In genomic region chr3:177731644-177732268, GRCh38 we compare ENCODE assay signal across 22 cellular contexts.
DNase-seq lines count a peak whose midpoint lies in the region; TF ChIP-seq lines count a peak whose summit lies in the region.
"Had no signal": no experiment of that assay in that cellular context is flagged by ENCODE, and none has a peak within 500 bp of the region (broad histone marks: within the 10 kb centered on the region; RNA-seq: fewer than 3 reads in every experiment).

No MANE protein-coding gene starts in this region.

- H3K27me3 ChIP-seq in MG63: no peaks in the 10 kb centered on the region
- H3K27me3 ChIP-seq: sigmoid colon, upper lobe of left lung had no signal

- TF ChIP-seq CTCF in cardiac fibroblast (IDR thresholded peaks at IDR 0.05; ENCODE audit: low read depth, low read length) (no peak), nephron (IDR thresholded peaks at IDR 0.05; ENCODE audit: unreplicated experiment in 3 of 3) (no peak)

- peaks cover 49% of the 10 kb centered on the region for H3K4me1 Mint-ChIP-seq in nephron
- H3K4me1 Mint-ChIP-seq: activated naive CD8-positive, alpha-beta T cell treated with anti-CD3 and anti-CD28 coated beads, Interleukin-2, amount 10 ng/mL, durations not matched to agents 7 days and 5 days had no signal

- no peak overlapping the region for H3K4me3 Mint-ChIP-seq in nephron
- H3K4me3 Mint-ChIP-seq: activated naive CD8-positive, alpha-beta T cell treated with anti-CD3 and anti-CD28 coated beads, Interleukin-2, amount 10 ng/mL, durations not matched to agents 7 days and 5 days; dendritic cell treated with granulocyte-macrophage colony-stimulating factor and Interleukin-4, amounts not matched to agents 40 ng/mL and 50 ng/mL, for 4 days; natural killer cell treated with Interleukin-12 subunit alpha and Interleukin-12 subunit beta and Interleukin-15 and Interleukin-18, amount 100 ng/mL, for 72 hours; stimulated activated memory B cell treated with anti-CD40 and anti-IgM and Interleukin-4, amounts not matched to agents 10 μg/mL and 1 μg/mL and 100 μg/mL, for 72 hours had no signal

- no peaks in the 10 kb centered on the region for H3K27me3 Mint-ChIP-seq in nephron (ENCODE audit: low read depth)
- H3K27me3 Mint-ChIP-seq: activated naive CD8-positive, alpha-beta T cell treated with anti-CD3 and anti-CD28 coated beads, Interleukin-2, amount 10 ng/mL, durations not matched to agents 7 days and 5 days; dendritic cell treated with granulocyte-macrophage colony-stimulating factor and Interleukin-4, amounts not matched to agents 40 ng/mL and 50 ng/mL, for 4 days; natural killer cell treated with Interleukin-12 subunit alpha and Interleukin-12 subunit beta and Interleukin-15 and Interleukin-18, amount 100 ng/mL, for 72 hours; stimulated activated memory B cell treated with anti-CD40 and anti-IgM and Interleukin-4, amounts not matched to agents 10 μg/mL and 1 μg/mL and 100 μg/mL, for 72 hours had no signal

- no peaks in the 10 kb centered on the region for H3K36me3 ChIP-seq in MG63
- H3K36me3 ChIP-seq: sigmoid colon, upper lobe of left lung had no signal

- peaks cover 3% of the 10 kb centered on the region for H3K9me3 Mint-ChIP-seq in nephron
- H3K9me3 Mint-ChIP-seq: dendritic cell treated with granulocyte-macrophage colony-stimulating factor and Interleukin-4, amounts not matched to agents 40 ng/mL and 50 ng/mL, for 4 days; natural killer cell treated with Interleukin-12 subunit alpha and Interleukin-12 subunit beta and Interleukin-15 and Interleukin-18, amount 100 ng/mL, for 72 hours; stimulated activated memory B cell treated with anti-CD40 and anti-IgM and Interleukin-4, amounts not matched to agents 10 μg/mL and 1 μg/mL and 100 μg/mL, for 72 hours had no signal

- H3K9me3 ChIP-seq in MG63: no peaks in the 10 kb centered on the region
- H3K9me3 ChIP-seq: sigmoid colon, upper lobe of left lung had no signal

- H3K4me3 ChIP-seq in MG63: no peak overlapping the region
- H3K4me3 ChIP-seq in cardiac fibroblast (replicated peaks in 1 of 2; ENCODE audit: low read depth in 2 of 2, low read length in 2 of 2): no peak overlapping the region
- H3K4me3 ChIP-seq: lung, sigmoid colon, upper lobe of left lung had no signal

- peak overlapping the region; percentile 1 to 58 (median 41) for H3K27ac Mint-ChIP-seq in nephron
- H3K27ac Mint-ChIP-seq: activated naive CD8-positive, alpha-beta T cell treated with anti-CD3 and anti-CD28 coated beads, Interleukin-2, amount 10 ng/mL, durations not matched to agents 7 days and 5 days; dendritic cell treated with granulocyte-macrophage colony-stimulating factor and Interleukin-4, amounts not matched to agents 40 ng/mL and 50 ng/mL, for 4 days; natural killer cell treated with Interleukin-12 subunit alpha and Interleukin-12 subunit beta and Interleukin-15 and Interleukin-18, amount 100 ng/mL, for 72 hours; stimulated activated memory B cell treated with anti-CD40 and anti-IgM and Interleukin-4, amounts not matched to agents 10 μg/mL and 1 μg/mL and 100 μg/mL, for 72 hours had no signal

- no peaks in the 10 kb centered on the region for H3K36me3 Mint-ChIP-seq in nephron (ENCODE audit: low read depth)
- H3K36me3 Mint-ChIP-seq: natural killer cell treated with Interleukin-12 subunit alpha and Interleukin-12 subunit beta and Interleukin-15 and Interleukin-18, amount 100 ng/mL, for 72 hours; stimulated activated memory B cell treated with anti-CD40 and anti-IgM and Interleukin-4, amounts not matched to agents 10 μg/mL and 1 μg/mL and 100 μg/mL, for 72 hours had no signal

- peak; percentile 25 for DNase-seq in AG20443 (ENCODE audit: low spot score)
- DNase-seq in MG63: peak; percentile 56
- DNase-seq in cardiac fibroblast (ENCODE audit: low read depth in 2 of 2): peak; percentile 41 to 85
- no peak for DNase-seq in DMS114 treated with DMSO at 0.1 percent for 48 hours (lab: John Stamatoyannopoulos, UW; ENCODE audit: unreplicated experiment)
- DNase-seq in stimulated activated CD4-positive, alpha-beta T cell treated with anti-CD3 and anti-CD28 coated beads, Interleukin-4, amount 100 ng/mL, for 1 hour: no peak
- DNase-seq in activated gamma-delta T cell treated with Interleukin-2 at 50 U/mL for 16 hours: no peak
- no peak for DNase-seq in HUDEP-2 (lab: John Stamatoyannopoulos, UW; ENCODE audit: unreplicated experiment in 76 of 76)
- DNase-seq: activated CD4-positive, alpha-beta T cell treated with anti-CD3 and anti-CD28 coated beads for 1 hour; activated CD8-positive, alpha-beta memory T cell treated with anti-CD3 and anti-CD28 coated beads, Interleukin-2, amount 50 U/mL, for 48 hours; activated naive CD8-positive, alpha-beta T cell treated with anti-CD3 and anti-CD28 coated beads, Interleukin-2, amount 10 ng/mL, durations not matched to agents 7 days and 5 days; AML-193; DMS 273 treated with DMSO at 0.1 percent for 48 hours; NCI-H1092; NCI-H2171 treated with DMSO at 0.1 percent for 48 hours; sigmoid colon; T-helper 2 cell; upper lobe of left lung had no signal

Comparison
In these comparisons a context has a peak if more than half of its experiments do, and no peak if none do; other contexts are left out.
1. DNase-seq: peak in AG20443 (single experiment), MG63 (single experiment) and cardiac fibroblast (2 of 2); none in DMS114 treated with DMSO at 0.1 percent for 48 hours (single experiment), stimulated activated CD4-positive, alpha-beta T cell treated with anti-CD3 and anti-CD28 coated beads, Interleukin-4, amount 100 ng/mL, for 1 hour (single experiment), activated gamma-delta T cell treated with Interleukin-2 at 50 U/mL for 16 hours (single experiment) and HUDEP-2 (0 of 76).